Comparison of ENCODE assay signal across 18 cellular contexts in the genomic region with DNA sequence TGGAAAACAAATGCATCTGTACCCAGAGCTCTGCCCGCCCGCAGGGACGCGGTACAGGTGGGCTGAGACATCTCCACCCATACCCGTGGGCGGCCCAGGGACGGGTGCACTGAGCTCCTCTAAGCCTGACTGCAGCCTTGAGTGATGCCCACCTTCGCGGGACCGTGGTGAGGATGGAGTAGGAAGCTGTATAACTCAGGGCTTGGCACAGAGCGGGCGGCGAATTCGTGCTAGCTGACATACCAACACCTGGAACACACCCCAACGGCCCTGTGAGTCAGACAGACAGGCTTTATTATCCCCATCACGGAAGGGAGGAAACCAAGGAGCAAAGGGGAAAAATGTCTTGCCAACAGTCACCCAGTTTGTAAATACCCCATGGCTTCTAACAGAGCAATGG.
DNase-seq lines count a peak whose midpoint lies in the region; ATAC-seq and TF ChIP-seq lines count a peak whose summit lies in the region.
"Had no signal": no experiment of that assay in that cellular context is flagged by ENCODE, and none has a peak within 500 bp of the region (broad histone marks: within the 10 kb centered on the region; RNA-seq: fewer than 3 reads in every experiment).

No MANE protein-coding gene starts in this region.

- TF ChIP-seq EP300 in transverse colon (IDR thresholded peaks at IDR 0.05; ENCODE audit: low read depth) = peak; percentile 50

- H3K27ac Mint-ChIP-seq in MCF 10A (ENCODE audit: low read depth, unreplicated experiment) = no peak overlapping the region
- H3K27ac Mint-ChIP-seq: CD8-positive, alpha-beta memory T cell had no signal

- H3K36me3 ChIP-seq in mammary epithelial cell (ENCODE audit: insufficient read depth, low read length) (no peaks in the 10 kb centered on the region), colonic mucosa (no peaks in the 10 kb centered on the region), transverse colon (no peaks in the 10 kb centered on the region)
- H3K36me3 ChIP-seq: HAP-1 had no signal

- POLR2A ChIA-PET in MCF 10A (lab: Yijun Ruan, JAX) = no interaction called here
- POLR2A ChIA-PET in GM10248 (lab: Yijun Ruan, JAX) = no interaction called here

- H3K4me1 Mint-ChIP-seq in MCF 10A (ENCODE audit: insufficient read depth, unreplicated experiment) = peaks cover 9% of the 10 kb centered on the region
- H3K4me1 Mint-ChIP-seq: CD8-positive, alpha-beta memory T cell had no signal

- intact Hi-C loops in MCF 10A (cut with micrococcal nuclease) (loop anchor here (1.0 to 5.0 kb wide), 2 partner anchors 62 to 171 kb away; partner anchors contain the start of gene SMCO4), mammary epithelial cell (cut with micrococcal nuclease) (no loop called here), colonic mucosa (cut with DNase I) (loop anchor here (5.0 kb wide), 1 partner anchor 61 kb away; the partner anchor contains the start of gene SMCO4), transverse colon (cut with DNase I; ENCODE audit: low total_unique reads) (no loop called here)

- ATAC-seq in HG03045 (IDR thresholded peaks at IDR 0.05; ENCODE audit: unreplicated experiment) = no peak
- ATAC-seq: K562 had no signal

- peaks cover 4% of the 10 kb centered on the region for H3K36me3 Mint-ChIP-seq in MCF 10A (ENCODE audit: insufficient read depth, unreplicated experiment)
- H3K36me3 Mint-ChIP-seq: CD8-positive, alpha-beta memory T cell had no signal

- H3K9me3 Mint-ChIP-seq in MCF 10A (ENCODE audit: unreplicated experiment) = no peaks in the 10 kb centered on the region
- H3K9me3 Mint-ChIP-seq: CD8-positive, alpha-beta memory T cell had no signal

- no peak for TF ChIP-seq POLR2A in transverse colon (IDR thresholded peaks at IDR 0.05)

- dilution Hi-C loops in mammary epithelial cell (cut with HindIII; ENCODE audit: low sequenced_read_pairs) = no loop called here

- no peak for TF ChIP-seq CTCF in MCF 10A (IDR thresholded peaks at IDR 0.05; ENCODE audit: unreplicated experiment)
- TF ChIP-seq CTCF in mammary epithelial cell (conservative IDR thresholded peaks at IDR 0.05 in 1 of 2, IDR thresholded peaks at IDR 0.05 in 1 of 2; ENCODE audit: extremely low read depth in 1 of 2, insufficient read depth in 1 of 2, low read depth in 1 of 2, low read length in 2 of 2) = no peak
- no peak for TF ChIP-seq CTCF in colonic mucosa (IDR thresholded peaks at IDR 0.05)
- peak in 1 of 5 experiments; percentile 47 for TF ChIP-seq CTCF in transverse colon (IDR thresholded peaks at IDR 0.05)
- TF ChIP-seq CTCF in GM10248 (IDR thresholded peaks at IDR 0.05; ENCODE audit: control extremely low read depth, extremely low read depth, low read depth, missing control alignments) = no peak

- H3K27me3 Mint-ChIP-seq in MCF 10A (ENCODE audit: insufficient read depth, unreplicated experiment) = no peaks in the 10 kb centered on the region
- H3K27me3 Mint-ChIP-seq: CD8-positive, alpha-beta memory T cell had no signal

- no peaks in the 10 kb centered on the region for H3K9me3 ChIP-seq in mammary epithelial cell (replicated peaks; ENCODE audit: insufficient read depth, low read length)
- no peaks in the 10 kb centered on the region for H3K9me3 ChIP-seq in colonic mucosa
- no peaks in the 10 kb centered on the region for H3K9me3 ChIP-seq in transverse colon
- H3K9me3 ChIP-seq: HAP-1 had no signal

- H3K4me3 Mint-ChIP-seq in MCF 10A (ENCODE audit: unreplicated experiment) = no peak overlapping the region
- H3K4me3 Mint-ChIP-seq: CD8-positive, alpha-beta memory T cell had no signal

- no TSS peak for BruUV-seq in MCF 10A (replicated peaks; lab: Mats Ljungman, UMichigan)
- BruUV-seq in mammary epithelial cell (replicated peaks; lab: Mats Ljungman, UMichigan) = no TSS peak

- H3K27me3 ChIP-seq in mammary epithelial cell (ENCODE audit: insufficient read depth, low read length) (no peaks in the 10 kb centered on the region), colonic mucosa (no peaks in the 10 kb centered on the region), transverse colon (no peaks in the 10 kb centered on the region)

- H3K4me2 ChIP-seq in mammary epithelial cell (ENCODE audit: insufficient read depth, low read depth, low read length) = no peak overlapping the region

- H3K4me1 ChIP-seq in mammary epithelial cell (ENCODE audit: insufficient read depth, low read length) (no peaks in the 10 kb centered on the region), colonic mucosa (peaks cover 5% of the 10 kb centered on the region), transverse colon (peaks cover 0 to 26% (median 8%) of the 10 kb centered on the region in 4 donors)

- no peak overlapping the region for H2AFZ ChIP-seq in mammary epithelial cell (ENCODE audit: low read depth, low read length)

- WGBS in mammary epithelial cell (ENCODE audit: low coverage, missing lambda C conversion rate) = 96% methylated on average over 13 of the region's 16 CpGs
- 78% methylated on average over 16 of the region's 16 CpGs; no CpG with 5 or more reads in 1 of the 2 donors for WGBS in transverse colon (ENCODE audit: low coverage in 1 of 2), 2 donors

- DNase-seq in MCF 10A (ENCODE audit: unreplicated experiment) = peak; percentile 75
- no peak for DNase-seq in mammary epithelial cell
- peak; percentile 76 for DNase-seq in colonic mucosa
- DNase-seq in kidney tubule cell (ENCODE audit: low spot score) = peak; percentile 11
- DNase-seq in transverse colon = peak; percentile 75
- no peak for DNase-seq in NCI-H510A treated with DMSO at 0.1 percent for 48 hours (lab: John Stamatoyannopoulos, UW)
- DNase-seq in GM10248 (ENCODE audit: extremely low spot score) = no peak
- DNase-seq: 8988T; CD8-positive, alpha-beta memory T cell; DMS79 treated with DMSO at 0.1 percent for 48 hours; NCI-H1048; NCI-H146; NCI-H2081 treated with DMSO at 0.1 percent for 48 hours; NCI-H524; SHP77 had no signal

- in situ Hi-C loops in mammary epithelial cell (cut with MboI; ENCODE audit: low sequenced_read_pairs in 2 of 2) = no loop called here
- in situ Hi-C loops in transverse colon (cut with MboI; ENCODE audit: low pct_ligation_motif_present in 1 of 4, low pct_unique_long_range_greater_than_20kb in 1 of 4, low sequenced_read_pairs in 3 of 4) = no loop called here

- H3K4me3 ChIP-seq in mammary epithelial cell (replicated peaks in 1 of 3; ENCODE audit: insufficient read depth in 1 of 3, low read depth in 2 of 3, low read length in 3 of 3) = no peak overlapping the region
- H3K4me3 ChIP-seq in colonic mucosa = no peak overlapping the region
- no peak overlapping the region for H3K4me3 ChIP-seq in transverse colon
- H3K4me3 ChIP-seq: HAP-1, K562 had no signal

- no peaks in the 10 kb centered on the region for H4K20me1 ChIP-seq in mammary epithelial cell (ENCODE audit: insufficient read depth, low read length)

- H3K27ac ChIP-seq in mammary epithelial cell (ENCODE audit: insufficient read depth, low read depth, low read length) (no peak overlapping the region), colonic mucosa (peak overlapping the region; percentile 49), transverse colon (peak overlapping the region in 3 of 4 donors; percentile 67 to 79 (median 70))

- no peak overlapping the region for H3K9ac ChIP-seq in mammary epithelial cell (ENCODE audit: insufficient read depth, low read length)
- H3K9ac ChIP-seq in colonic mucosa (ENCODE audit: low read depth in 2 of 2, low read length in 2 of 2) = no peak overlapping the region

- CTCF ChIA-PET in MCF 10A (lab: Yijun Ruan, JAX) = interaction anchor here (0.6 to 1.8 kb wide), 10 partner anchors 58 to 1195 kb away, joined by 3 to 8 read pairs (median 3); no protein-coding TSS in a partner anchor
- CTCF ChIA-PET in mammary epithelial cell (lab: Charles Lee; ENCODE audit: low non-redundant PET) = no interaction called here
- CTCF ChIA-PET in GM10248 (lab: Yijun Ruan, JAX) = interaction anchor here (1.5 kb wide), 2 partner anchors 11 to 65 kb away, joined by 4 read pairs; no protein-coding TSS in a partner anchor

- H3K79me2 ChIP-seq in mammary epithelial cell (ENCODE audit: insufficient read depth, low read length) = no peaks in the 10 kb centered on the region

Comparison
In these comparisons a context has a peak if more than half of its experiments do, and no peak if none do; other contexts are left out.
1. DNase-seq: peak in MCF 10A (single experiment), colonic mucosa (single experiment), kidney tubule cell (single experiment) and transverse colon (single experiment); none in mammary epithelial cell (single experiment), NCI-H510A treated with DMSO at 0.1 percent for 48 hours (single experiment) and GM10248 (single experiment).
2. intact Hi-C loops: an anchor here in MCF 10A (1.0 to 5.0 kb wide) and colonic mucosa (5.0 kb wide); none called in mammary epithelial cell and transverse colon.